ENCODE assay signal across 8 cellular contexts in genomic region chr2:226030369-226031077, GRCh38.
DNase-seq lines count a peak whose midpoint lies in the region; ATAC-seq lines count a peak whose summit lies in the region.

No MANE protein-coding gene starts in this region.

- no peaks in the 10 kb centered on the region for H3K9me3 ChIP-seq in duodenal mucosa (ENCODE audit: control insufficient read depth in 1 of 2, low read length in 2 of 2)
- H3K9me3 ChIP-seq in muscle layer of colon (ENCODE audit: low read length): no peaks in the 10 kb centered on the region

- H3K9ac ChIP-seq in duodenal mucosa (ENCODE audit: low read depth in 1 of 2, low read length in 2 of 2) (no peak overlapping the region), muscle layer of colon (ENCODE audit: low read length) (peak overlapping the region; percentile 29)

- H3K36me3 ChIP-seq in duodenal mucosa (ENCODE audit: control insufficient read depth in 1 of 2, insufficient read depth in 2 of 2, low read length in 2 of 2) (no peaks in the 10 kb centered on the region), muscle layer of colon (ENCODE audit: insufficient read depth, low read length) (no peaks in the 10 kb centered on the region)

- peak; percentile 15 for ATAC-seq in GM21381 (IDR thresholded peaks at IDR 0.05; ENCODE audit: unreplicated experiment)
- ATAC-seq in GM18873 (IDR thresholded peaks at IDR 0.05; ENCODE audit: low FRiP score, unreplicated experiment): no peak

- H3K27ac ChIP-seq in duodenal mucosa (ENCODE audit: low read depth, low read length) (no peak overlapping the region), muscle layer of colon (ENCODE audit: low read depth, low read length) (peak overlapping the region; percentile 59)

- H3K27me3 ChIP-seq in duodenal mucosa (ENCODE audit: control insufficient read depth in 1 of 2, insufficient read depth in 2 of 2, low read length in 2 of 2) (peaks cover 13 to 19% of the 10 kb centered on the region in 2 donors), muscle layer of colon (ENCODE audit: control insufficient read depth in 1 of 2, insufficient read depth in 2 of 2, low read length in 2 of 2) (no peaks in the 10 kb centered on the region)

- peaks cover 0 to 8% of the 10 kb centered on the region in 2 donors for H3K4me1 ChIP-seq in duodenal mucosa (ENCODE audit: control insufficient read depth in 1 of 2, insufficient read depth in 2 of 2, low read length in 2 of 2)
- H3K4me1 ChIP-seq in muscle layer of colon (ENCODE audit: insufficient read depth, low read length): peaks cover 10% of the 10 kb centered on the region

- DNase-seq in NCI-H524 (lab: John Stamatoyannopoulos, UW) (peak; percentile 35 to 71), SW 1271 (lab: John Stamatoyannopoulos, UW) (no peak), HK-2 (ENCODE audit: unreplicated experiment) (no peak), NCI-H2081 (lab: John Stamatoyannopoulos, UW) (no peak)

- H3K4me3 ChIP-seq in duodenal mucosa (ENCODE audit: low read depth in 1 of 2, low read length in 2 of 2): peak overlapping the region; percentile 60 to 63
- peak overlapping the region; percentile 66 to 78 for H3K4me3 ChIP-seq in muscle layer of colon (ENCODE audit: low read depth in 1 of 2, low read length in 2 of 2)

Comparison
In these comparisons a context has a peak if more than half of its experiments do, and no peak if none do; other contexts are left out.
1. DNase-seq: peak in NCI-H524 (2 of 2); none in SW 1271 (0 of 2), HK-2 (single experiment) and NCI-H2081 (0 of 2).